ENCODE assay signal across 1 cellular context in the genomic region with DNA sequence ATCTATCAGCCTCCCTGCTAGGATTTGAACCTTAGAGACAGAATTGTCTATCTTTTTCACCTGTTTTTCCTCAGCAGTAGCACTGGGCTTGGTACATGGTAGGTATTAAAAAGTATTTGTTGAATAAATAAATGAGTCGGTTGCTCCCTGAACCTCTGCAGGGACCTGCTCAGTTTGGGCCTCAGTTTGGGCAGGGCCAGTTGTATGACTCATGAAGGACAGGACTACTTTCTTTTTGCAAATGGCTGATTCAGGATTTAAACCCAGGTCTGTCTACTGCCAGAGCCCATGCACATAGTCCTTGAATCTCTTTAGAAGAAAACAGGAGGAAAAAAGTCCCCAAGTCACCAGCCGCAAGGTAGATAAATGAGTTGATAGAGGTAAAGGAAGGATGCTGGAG.
TF ChIP-seq lines count a peak whose summit lies in the region.

No MANE protein-coding gene starts in this region.

TF ChIP-seq in endothelial cell of umbilical vein, 7 proteins besides CTCF, POLR2A, EP300 and RAD21:
- no peak for TF ChIP-seq MYC (IDR thresholded peaks at IDR 0.05; ENCODE audit: low read depth, low read length)
- TF ChIP-seq POLR2AphosphoS5 (IDR thresholded peaks at IDR 0.05; ENCODE audit: insufficient read depth, low read depth, low read length), result no peak
- no peak for TF ChIP-seq FOS (IDR thresholded peaks at IDR 0.05; ENCODE audit: borderline replicate concordance, insufficient read depth, low read length)
- TF ChIP-seq JUN (IDR thresholded peaks at IDR 0.05; ENCODE audit: borderline replicate concordance, insufficient read depth, insufficient read length, low read depth), result no peak
- no peak for TF ChIP-seq EZH2 (IDR thresholded peaks at IDR 0.05; ENCODE audit: borderline replicate concordance, low read depth, low read length, severe bottlenecking)
- TF ChIP-seq MAX (IDR thresholded peaks at IDR 0.05; ENCODE audit: insufficient read depth, insufficient read length), result no peak
- no peak for TF ChIP-seq GATA2 (IDR thresholded peaks at IDR 0.05; ENCODE audit: insufficient read depth, insufficient read length, low read depth, low read length)
